In the genomic region with DNA sequence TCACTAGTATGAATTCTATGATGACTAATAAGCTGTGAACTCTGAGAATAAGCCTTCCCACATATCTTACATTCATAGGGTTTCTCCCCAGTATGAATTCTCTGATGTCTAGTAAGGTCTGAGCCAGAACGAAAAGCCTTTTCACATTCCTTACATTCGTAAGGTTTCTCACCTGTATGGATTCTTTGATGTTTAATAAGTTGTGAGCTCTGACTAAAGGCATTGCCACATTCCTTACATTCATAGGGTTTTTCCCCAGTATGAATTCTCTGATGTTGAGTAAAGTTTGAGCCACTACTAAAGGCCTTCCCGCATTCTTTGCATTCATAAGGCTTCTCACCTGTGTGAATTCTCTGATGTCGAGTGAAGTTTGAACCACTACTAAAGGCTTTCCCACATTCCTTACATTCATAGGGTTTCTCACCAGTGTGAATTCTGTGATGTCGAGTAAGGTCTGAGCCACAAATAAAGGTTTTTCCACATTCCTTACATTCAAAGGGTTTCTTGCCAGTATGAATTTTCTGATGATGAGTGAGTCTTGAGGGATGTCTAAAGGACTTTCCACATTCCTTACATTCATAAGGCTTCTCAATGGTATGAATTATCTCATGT, we compare ENCODE assay signal across 28 cellular contexts. TPM values are rescaled to one million over a fixed set of nuclear protein-coding genes. Genes with fewer than 3 reads are reported as not detected.
DNase-seq lines count a peak whose midpoint lies in the region; ATAC-seq, FAIRE-seq and TF ChIP-seq lines count a peak whose summit lies in the region.
"Had no signal": no experiment of that assay in that cellular context is flagged by ENCODE, and none has a peak within 500 bp of the region (broad histone marks: within the 10 kb centered on the region; RNA-seq: fewer than 3 reads in every experiment).

No MANE protein-coding gene starts in this region.

- H2AK5ac ChIP-seq in mesendoderm (ENCODE audit: low read length), result no peak overlapping the region

- TF ChIP-seq CTCF in HepG2 (CRISPR knock-in tag; IDR thresholded peaks at IDR 0.05) (no peak), right lobe of liver (IDR thresholded peaks at IDR 0.05) (no peak), GM12878 (IDR thresholded peaks at IDR 0.05 in 2 of 3, conservative IDR thresholded peaks at IDR 0.05 in 1 of 3; ENCODE audit: control insufficient read depth in 2 of 3, extremely low read depth in 1 of 3, insufficient read depth in 1 of 3, low read depth in 3 of 3, low read length in 3 of 3) (no peak), mammary epithelial cell (conservative IDR thresholded peaks at IDR 0.05 in 1 of 2, IDR thresholded peaks at IDR 0.05 in 1 of 2; ENCODE audit: extremely low read depth in 1 of 2, insufficient read depth in 1 of 2, low read depth in 1 of 2, low read length in 2 of 2) (no peak), esophagus squamous epithelium (IDR thresholded peaks at IDR 0.05) (no peak)

- FAIRE-seq in HepG2 (lab: Jason Lieb, UNC) (no peak), GM12878 (lab: Jason Lieb, UNC) (no peak)
- FAIRE-seq: GM12891 had no signal

- H3K4me1 ChIP-seq in HepG2 (ENCODE audit: insufficient read depth, low read length), result no peaks in the 10 kb centered on the region
- H3K4me1 ChIP-seq in right lobe of liver, result no peaks in the 10 kb centered on the region
- no peaks in the 10 kb centered on the region for H3K4me1 ChIP-seq in GM12878 (ENCODE audit: control insufficient read depth, insufficient read depth, low read length)
- no peaks in the 10 kb centered on the region for H3K4me1 ChIP-seq in mesendoderm (ENCODE audit: control insufficient read depth, low read depth, low read length)
- no peaks in the 10 kb centered on the region for H3K4me1 ChIP-seq in mammary epithelial cell (ENCODE audit: insufficient read depth, low read length)
- H3K4me1 ChIP-seq in esophagus squamous epithelium, result no peaks in the 10 kb centered on the region
- H3K4me1 ChIP-seq: thyroid gland had no signal

- no peak overlapping the region for H4K8ac ChIP-seq in mesendoderm (ENCODE audit: low read depth, low read length)

- POLR2A ChIA-PET in HepG2 (lab: Yijun Ruan, JAX) (no interaction called here), GM12878 (lab: Charles Lee) (no interaction called here)

- CTCF ChIA-PET in HepG2 (lab: Yijun Ruan, JAX; ENCODE audit: low intra/inter-chr PET ratio, low total read pairs), result no interaction called here
- CTCF ChIA-PET in GM12878 (lab: Yijun Ruan, JAX), result no interaction called here
- CTCF ChIA-PET in mammary epithelial cell (lab: Charles Lee; ENCODE audit: low non-redundant PET), result no interaction called here

- no peak overlapping the region for H2AFZ ChIP-seq in HepG2 (ENCODE audit: low read length)
- H2AFZ ChIP-seq in GM12878 (ENCODE audit: control insufficient read depth, low read depth, low read length), result no peak overlapping the region
- H2AFZ ChIP-seq in mammary epithelial cell (ENCODE audit: low read depth, low read length), result no peak overlapping the region

- no peak overlapping the region for H3K23ac ChIP-seq in mesendoderm (ENCODE audit: low read length)

- dilution Hi-C loops in mammary epithelial cell (cut with HindIII; ENCODE audit: low sequenced_read_pairs), result no loop called here

- H3K18ac ChIP-seq in mesendoderm (ENCODE audit: low read length), result no peak overlapping the region

- H3K36me3 ChIP-seq in HepG2 (replicated peaks in 1 of 2; ENCODE audit: control insufficient read depth in 1 of 2, insufficient read depth in 2 of 2, low read length in 2 of 2) (peaks cover 6 to 40% of the 10 kb centered on the region in 2 experiments; a peak in 4 of 5 replicates), right lobe of liver (peaks cover 0 to 34% (median 0%) of the 10 kb centered on the region in 4 donors), GM12878 (ENCODE audit: control insufficient read depth in 2 of 2, insufficient read depth in 2 of 2, low read length in 1 of 2) (no peaks in the 10 kb centered on the region), mesendoderm (ENCODE audit: control insufficient read depth, insufficient read depth, low read length) (peaks cover 3% of the 10 kb centered on the region), mammary epithelial cell (ENCODE audit: insufficient read depth, low read length) (peaks cover 7% of the 10 kb centered on the region), esophagus squamous epithelium (peaks cover 7 to 88% (median 8%) of the 10 kb centered on the region in 3 donors)
- H3K36me3 ChIP-seq: MG63, neutrophil had no signal

- H3K4ac ChIP-seq in mesendoderm (ENCODE audit: low read depth, low read length), result no peak overlapping the region

- TF ChIP-seq POLR2A in HepG2 (IDR thresholded peaks at IDR 0.05; ENCODE audit: insufficient read depth in 1 of 2, low read depth in 2 of 2, low read length in 2 of 2) (no peak), right lobe of liver (IDR thresholded peaks at IDR 0.05) (no peak), GM12878 (IDR thresholded peaks at IDR 0.05; ENCODE audit: low read depth, low read length) (no peak), esophagus squamous epithelium (IDR thresholded peaks at IDR 0.05) (no peak)

- H3K27ac ChIP-seq in HepG2 (ENCODE audit: extremely low read length, insufficient read depth, low read length), result no peak overlapping the region
- H3K27ac ChIP-seq in right lobe of liver, result no peak overlapping the region
- H3K27ac ChIP-seq in GM12878 (ENCODE audit: control insufficient read depth, insufficient read depth), result no peak overlapping the region
- no peak overlapping the region for H3K27ac ChIP-seq in mesendoderm (ENCODE audit: low read depth, low read length)
- H3K27ac ChIP-seq in mammary epithelial cell (ENCODE audit: insufficient read depth, low read depth, low read length), result no peak overlapping the region
- H3K27ac ChIP-seq in esophagus squamous epithelium, result no peak overlapping the region
- H3K27ac ChIP-seq: neutrophil, thyroid gland, WERI-Rb-1 had no signal

- no peak overlapping the region for H3K4me3 ChIP-seq in HepG2 (replicated peaks in 1 of 3; ENCODE audit: insufficient read depth in 1 of 3, low read depth in 2 of 3, low read length in 3 of 3)
- no peak overlapping the region for H3K4me3 ChIP-seq in right lobe of liver
- H3K4me3 ChIP-seq in GM12878, result no peak overlapping the region
- H3K4me3 ChIP-seq in mesendoderm (ENCODE audit: low read length), result peak overlapping the region; percentile 13
- H3K4me3 ChIP-seq in mammary epithelial cell (replicated peaks in 1 of 3; ENCODE audit: insufficient read depth in 1 of 3, low read depth in 2 of 3, low read length in 3 of 3), result no peak overlapping the region
- no peak overlapping the region for H3K4me3 ChIP-seq in esophagus squamous epithelium
- H3K4me3 ChIP-seq: MG63, thyroid gland had no signal

- TF ChIP-seq EP300 in HepG2 (IDR thresholded peaks at IDR 0.05; ENCODE audit: low read depth in 2 of 2, low read length in 2 of 2), result no peak
- no peak for TF ChIP-seq EP300 in HepG2 (CRISPR knock-in tag; IDR thresholded peaks at IDR 0.05; ENCODE audit: borderline replicate concordance)
- no peak for TF ChIP-seq EP300 in GM12878 (IDR thresholded peaks at IDR 0.05; ENCODE audit: borderline replicate concordance in 1 of 2, control insufficient read depth in 1 of 2, low read depth in 2 of 2, low read length in 2 of 2)

- H2BK5ac ChIP-seq in mesendoderm (ENCODE audit: low read length), result no peak overlapping the region

- 93% methylated on average over 5 of the region's 5 CpGs for WGBS in HepG2 (ENCODE audit: low lambda C conversion rate)
- WGBS in right lobe of liver (ENCODE audit: insufficient coverage, low coverage, low lambda C conversion rate, missing lambda C conversion rate), result 100% methylated on average over 4 of the region's 5 CpGs
- WGBS in GM12878 (ENCODE audit: insufficient coverage, insufficient replicate concordance, low lambda C conversion rate, missing lambda C conversion rate), result 98% methylated on average over 5 of the region's 5 CpGs
- no CpG with 5 or more reads among the region's 5 CpGs for WGBS in mesendoderm (ENCODE audit: extremely low coverage, insufficient coverage, low lambda C conversion rate)
- WGBS in mammary epithelial cell (ENCODE audit: low coverage, missing lambda C conversion rate), result 96% methylated on average over 5 of the region's 5 CpGs
- WGBS in esophagus squamous epithelium, 2 donors, result 91 to 97% methylated on average over 5 of the region's 5 CpGs

- no peak overlapping the region for H3K56ac ChIP-seq in mesendoderm (ENCODE audit: low read length)

- SMC1A ChIA-PET in GM12878 (lab: Charles Lee; ENCODE audit: uncharacterized antibody, unreplicated experiment), result no interaction called here

- no peak overlapping the region for H4K5ac ChIP-seq in mesendoderm (ENCODE audit: low read length)

- H3K79me2 ChIP-seq in HepG2 (ENCODE audit: insufficient read depth, low read length), result no peaks in the 10 kb centered on the region
- no peaks in the 10 kb centered on the region for H3K79me2 ChIP-seq in GM12878 (ENCODE audit: control insufficient read depth, insufficient read depth, low read length)
- no peaks in the 10 kb centered on the region for H3K79me2 ChIP-seq in mesendoderm (ENCODE audit: control insufficient read depth, insufficient read depth, low read length)
- H3K79me2 ChIP-seq in mammary epithelial cell (ENCODE audit: insufficient read depth, low read length), result no peaks in the 10 kb centered on the region

- no peak overlapping the region for H2BK15ac ChIP-seq in mesendoderm (replicated peaks; ENCODE audit: low read depth)

- no peak for ATAC-seq in HepG2
- no peak for ATAC-seq in right lobe of liver
- no peak for ATAC-seq in GM12878
- ATAC-seq in HG03039 (IDR thresholded peaks at IDR 0.05; ENCODE audit: unreplicated experiment), result no peak
- ATAC-seq in GM21825 (IDR thresholded peaks at IDR 0.05; ENCODE audit: unreplicated experiment), result no peak
- ATAC-seq: Right ventricle myocardium inferior; stimulated activated naive CD8-positive, alpha-beta T cell treated with anti-CD3 and anti-CD28 coated beads, Interleukin-15, Interleukin-2, amounts not matched to agents 100 U/mL and 50 U/mL, for 24 hours had no signal

- BruUV-seq in HepG2 (replicated peaks; lab: Mats Ljungman, UMichigan), result TSS peak; percentile 25
- BruUV-seq in GM12878 (replicated peaks; lab: Mats Ljungman, UMichigan), result no TSS peak
- no TSS peak for BruUV-seq in mammary epithelial cell (replicated peaks; lab: Mats Ljungman, UMichigan)

- no peak for DNase-seq in HepG2 (ENCODE audit: low spot score)
- no peak for DNase-seq in right lobe of liver
- DNase-seq in GM12878 (ENCODE audit: low read depth, low spot score), result no peak
- DNase-seq in mesendoderm, result peak; percentile 54
- no peak for DNase-seq in mammary epithelial cell
- no peak for DNase-seq in esophagus squamous epithelium (lab: John Stamatoyannopoulos, UW)
- DNase-seq: 8988T; activated CD4-positive, alpha-beta T cell treated with anti-CD3 and anti-CD28 coated beads, Interleukin-2, amount 50 U/mL, for 1 hour; activated naive CD4-positive, alpha-beta T cell treated with anti-CD3 and anti-CD28 coated beads, Interleukin-2, amount 50 U/mL, for 16 hours; AML-193; COR-L47; cortex of kidney; DMS79 treated with DMSO at 0.1 percent for 48 hours; HFFc6; MG63; NCI-H1417 treated with DMSO at 0.1 percent for 48 hours; NCI-H2107; NCI-H446 treated with DMSO at 0.1 percent for 48 hours; retina; stimulated activated naive CD8-positive, alpha-beta T cell treated with anti-CD3 and anti-CD28 coated beads, Interleukin-15, Interleukin-2, amounts not matched to agents 100 U/mL and 50 U/mL, for 24 hours; T-helper 9 cell; thyroid gland; WERI-Rb-1 had no signal

- in situ Hi-C loops in HepG2 (cut with HindIII; ENCODE audit: extremely low pct_ligation_motif_present, low pct_unique_long_range_greater_than_20kb), result no loop called here
- in situ Hi-C loops in GM12878 (cut with MboI), result no loop called here
- in situ Hi-C loops in mammary epithelial cell (cut with MboI; ENCODE audit: low sequenced_read_pairs in 2 of 2), result no loop called here

- no peaks in the 10 kb centered on the region for H4K20me1 ChIP-seq in HepG2 (ENCODE audit: insufficient read depth, low read length)
- no peaks in the 10 kb centered on the region for H4K20me1 ChIP-seq in GM12878 (ENCODE audit: control insufficient read depth, insufficient read depth)
- H4K20me1 ChIP-seq in mammary epithelial cell (ENCODE audit: insufficient read depth, low read length), result no peaks in the 10 kb centered on the region

- no peaks in the 10 kb centered on the region for H3K27me3 ChIP-seq in HepG2 (ENCODE audit: control insufficient read depth in 1 of 2, insufficient read depth in 2 of 2, low read length in 2 of 2)
- no peaks in the 10 kb centered on the region for H3K27me3 ChIP-seq in right lobe of liver
- no peaks in the 10 kb centered on the region for H3K27me3 ChIP-seq in GM12878 (replicated peaks in 1 of 2; ENCODE audit: control insufficient read depth in 2 of 2, insufficient read depth in 2 of 2, low read length in 1 of 2)
- H3K27me3 ChIP-seq in mesendoderm (ENCODE audit: insufficient read depth, low read length, poor library complexity), result no peaks in the 10 kb centered on the region
- H3K27me3 ChIP-seq in mammary epithelial cell (ENCODE audit: insufficient read depth, low read length), result no peaks in the 10 kb centered on the region
- H3K27me3 ChIP-seq in esophagus squamous epithelium, result no peaks in the 10 kb centered on the region
- H3K27me3 ChIP-seq: MG63, neutrophil, thyroid gland had no signal

- no peak overlapping the region for H2BK120ac ChIP-seq in mesendoderm (ENCODE audit: low read depth, low read length)

- H3K79me1 ChIP-seq in mesendoderm (ENCODE audit: low read length), result no peaks in the 10 kb centered on the region

- TF ChIP-seq RAD21 in HepG2 (CRISPR knock-in tag; IDR thresholded peaks at IDR 0.05) (no peak), GM12878 (IDR thresholded peaks at IDR 0.05; ENCODE audit: insufficient read depth, low read depth, low read length) (no peak)

- intact Hi-C loops in HepG2 (cut with micrococcal nuclease; ENCODE audit: unreplicated experiment), result no loop called here
- intact Hi-C loops in right lobe of liver (cut with DNase I), result no loop called here
- intact Hi-C loops in GM12878 (cut with micrococcal nuclease; ENCODE audit: unreplicated experiment), result no loop called here
- intact Hi-C loops in mammary epithelial cell (cut with micrococcal nuclease), result no loop called here
- intact Hi-C loops in esophagus squamous epithelium (cut with DNase I), result no loop called here

- H3K4me2 ChIP-seq in HepG2 (ENCODE audit: low read depth, low read length) (no peak overlapping the region), GM12878 (ENCODE audit: control insufficient read depth, insufficient read depth) (no peak overlapping the region), mesendoderm (ENCODE audit: low read length) (no peak overlapping the region), mammary epithelial cell (ENCODE audit: insufficient read depth, low read depth, low read length) (no peak overlapping the region)

- H3K9me3 ChIP-seq in HepG2 (ENCODE audit: low read length), result peaks cover 88% of the 10 kb centered on the region
- H3K9me3 ChIP-seq in right lobe of liver, result peaks cover 0 to 54% (median 36%) of the 10 kb centered on the region in 4 donors
- peaks cover 11% of the 10 kb centered on the region for H3K9me3 ChIP-seq in GM12878 (replicated peaks; ENCODE audit: control insufficient read depth, insufficient read depth, low read length)
- peaks cover 40% of the 10 kb centered on the region for H3K9me3 ChIP-seq in mammary epithelial cell (replicated peaks; ENCODE audit: insufficient read depth, low read length)
- peaks cover 11 to 100% (median 76%) of the 10 kb centered on the region in 3 donors for H3K9me3 ChIP-seq in esophagus squamous epithelium
- H3K9me3 ChIP-seq: thyroid gland had no signal

- RAD21 ChIA-PET in GM12878 (lab: Charles Lee; ENCODE audit: unreplicated experiment), result no interaction called here

- H3K9ac ChIP-seq in HepG2 (ENCODE audit: insufficient read depth, low read depth, low read length) (no peak overlapping the region), GM12878 (ENCODE audit: control insufficient read depth, insufficient read depth, low read length) (no peak overlapping the region), mesendoderm (ENCODE audit: low read length) (no peak overlapping the region), mammary epithelial cell (ENCODE audit: insufficient read depth, low read length) (no peak overlapping the region)

RNA-seq across cellular contexts. Expression of gene ZFP82, which starts 30.7 kb away (rescaled TPM):
- 4.3 and 7.1 TPM in 2 replicates for total RNA-seq in HepG2 (2016; rRNA removed; fragmentation: Illumina TruSeq; extraction: Trizol)
- total RNA-seq in HepG2 (2016; cell fraction: cytosol; rRNA removed; fragmentation: Illumina TruSeq; extraction: Trizol; ENCODE audit: low read depth), result 0.40 and 0.71 TPM in 2 replicates
- total RNA-seq in HepG2 (2016; cell fraction: insoluble cytoplasmic fraction; rRNA removed; fragmentation: Illumina TruSeq; extraction: Trizol), result 3.9 and 6.7 TPM in 2 replicates
- total RNA-seq in HepG2 (2016; cell fraction: membrane; rRNA removed; fragmentation: Illumina TruSeq; extraction: Trizol), result 2.5 and 2.8 TPM in 2 replicates
- 4.2 and 5.5 TPM in 2 replicates for total RNA-seq in HepG2 (2016; cell fraction: nucleus; rRNA removed; fragmentation: Illumina TruSeq; extraction: Trizol)
- polyA plus RNA-seq in HepG2 (2011; rRNA removed), result 1.5 and 1.7 TPM in 2 replicates
- 0.70 and 1.0 TPM in 2 replicates for polyA plus RNA-seq in HepG2 (2011; cell fraction: cytosol; rRNA removed)
- polyA plus RNA-seq in HepG2 (2011; cell fraction: nucleus; rRNA removed), result 1.7 and 1.8 TPM in 2 replicates
- polyA plus RNA-seq in HepG2 (2012), result 2.3 and 2.5 TPM in 2 replicates
- 0.16 and 0.27 TPM in 2 replicates for polyA plus RNA-seq in HepG2 (2016; cell fraction: cytosol; fragmentation: Illumina TruSeq; extraction: Trizol; ENCODE audit: low read depth)
- polyA plus RNA-seq in HepG2 (2016; cell fraction: insoluble cytoplasmic fraction; fragmentation: Illumina TruSeq; extraction: Trizol; ENCODE audit: low read depth), result 3.8 and 4.2 TPM in 2 replicates
- polyA plus RNA-seq in HepG2 (2016; cell fraction: membrane; fragmentation: Illumina TruSeq; extraction: Trizol; ENCODE audit: low read depth), result 0.73 and 0.86 TPM in 2 replicates
- polyA plus RNA-seq in HepG2 (2016; cell fraction: nucleus; fragmentation: Illumina TruSeq; extraction: Trizol; ENCODE audit: insufficient read depth, low read depth), result 4.0 and 4.3 TPM in 2 replicates
- polyA minus RNA-seq in HepG2 (2011; rRNA and poly(A)+ RNA removed; ENCODE audit: low replicate concordance), result 2.8 and 4.4 TPM in 2 replicates
- 2.7 and 2.8 TPM in 2 replicates for polyA minus RNA-seq in HepG2 (2011; cell fraction: cytosol; rRNA and poly(A)+ RNA removed)
- polyA minus RNA-seq in HepG2 (2011; cell fraction: nucleus; rRNA and poly(A)+ RNA removed), result 7.3 and 10.7 TPM in 2 replicates
- 1 to 10 TPM in 1 of 6 experiments, under 1 TPM in 5; 0.26 to 1.2 (median 0.74) TPM for total RNA-seq in right lobe of liver
- total RNA-seq in GM12878 (2013; cell fraction: nucleolus; rRNA removed), result 18.3 and 20.0 TPM in 2 replicates
- total RNA-seq in GM12878 (2014; rRNA removed), result 2.5 and 2.9 TPM in 2 replicates
- total RNA-seq in GM12878 (2014; rRNA removed; fragmentation: Illumina TruSeq; extraction: Trizol), result 3.1 and 3.4 TPM in 2 replicates
- 2.0 and 2.6 TPM in 2 replicates for total RNA-seq in GM12878 (2021)
- polyA plus RNA-seq in GM12878 (2011; ENCODE audit: low read depth), result 1.8 TPM
- polyA plus RNA-seq in GM12878 (2011; rRNA removed), result 5.4 and 9.1 TPM in 2 replicates
- polyA plus RNA-seq in GM12878 (2011; cell fraction: cytosol; rRNA removed), result 2.3 and 2.6 TPM in 2 replicates
- polyA plus RNA-seq in GM12878 (2011; cell fraction: nucleus; rRNA removed), result 3.4 and 3.9 TPM in 2 replicates
- polyA plus RNA-seq in GM12878 (2012), result 2.2 and 3.4 TPM in 2 replicates
- polyA plus RNA-seq in GM12878 (2014; fragmentation: Illumina TruSeq; extraction: Trizol), result 2.1 and 2.2 TPM in 2 replicates
- 1 to 10 TPM; 2.0 to 2.2 TPM for polyA plus RNA-seq in GM12878 (2014; fragmentation: Nextera tagmentation; extraction: Ambion mirVana)
- polyA plus RNA-seq in GM12878 (2014; rRNA removed), result 1.2 and 2.0 TPM in 2 replicates
- 1 to 10 TPM; 4.1 to 4.8 TPM for polyA plus RNA-seq in GM12878 (2016; fragmentation: Nextera tagmentation; extraction: Ambion mirVana)
- polyA minus RNA-seq in GM12878 (2011; rRNA and poly(A)+ RNA removed), result 7.3 and 9.1 TPM in 2 replicates
- polyA minus RNA-seq in GM12878 (2011; cell fraction: cytosol; rRNA and poly(A)+ RNA removed), result 2.0 and 2.3 TPM in 2 replicates
- polyA minus RNA-seq in GM12878 (2011; cell fraction: nucleus; rRNA and poly(A)+ RNA removed), result 2.9 and 5.3 TPM in 2 replicates
- polyA plus RNA-seq in mesendoderm (2013, experiment 1 of 2), result 8.5 TPM
- 8.8 TPM for polyA plus RNA-seq in mesendoderm (2013, experiment 2 of 2)
- total RNA-seq in mammary epithelial cell, result 1 to 10 TPM; 2.5 to 6.2 TPM
- 1.8 TPM for polyA plus RNA-seq in mammary epithelial cell
- 4.0 TPM for polyA minus RNA-seq in mammary epithelial cell
- total RNA-seq in esophagus squamous epithelium, result 1 to 10 TPM in 2 of 4 donors, under 1 TPM in 2; 0.30 to 2.1 (median 0.95) TPM

RNA-seq across cellular contexts. Expression of gene ZNF566, which starts 40.2 kb away (rescaled TPM):
- total RNA-seq in HepG2 (2016; rRNA removed; fragmentation: Illumina TruSeq; extraction: Trizol) (13.7 and 19.0 TPM in 2 replicates), right lobe of liver (1 to 10 TPM; 4.1 to 7.8 (median 5.1) TPM), GM12878 (2014; rRNA removed) (3.3 and 5.3 TPM in 2 replicates), GM12878 (2014; rRNA removed; fragmentation: Illumina TruSeq; extraction: Trizol) (4.7 and 5.2 TPM in 2 replicates), GM12878 (2021) (5.3 and 5.8 TPM in 2 replicates), mammary epithelial cell (1 to 10 TPM; 6.0 to 7.2 TPM), esophagus squamous epithelium (10 to 100 TPM in 1 of 4 donors, 1 to 10 TPM in 3; 4.5 to 13.0 (median 7.4) TPM)
- 5.5 and 6.3 TPM in 2 replicates for total RNA-seq in HepG2 (2016; cell fraction: cytosol; rRNA removed; fragmentation: Illumina TruSeq; extraction: Trizol; ENCODE audit: low read depth)
- total RNA-seq in HepG2 (2016; cell fraction: insoluble cytoplasmic fraction; rRNA removed; fragmentation: Illumina TruSeq; extraction: Trizol), result 11.4 and 18.0 TPM in 2 replicates
- 8.9 and 10.3 TPM in 2 replicates for total RNA-seq in HepG2 (2016; cell fraction: membrane; rRNA removed; fragmentation: Illumina TruSeq; extraction: Trizol)
- 12.0 and 14.2 TPM in 2 replicates for total RNA-seq in HepG2 (2016; cell fraction: nucleus; rRNA removed; fragmentation: Illumina TruSeq; extraction: Trizol)
- polyA plus RNA-seq in HepG2 (2011; rRNA removed) (4.8 and 5.9 TPM in 2 replicates), GM12878 (2011; rRNA removed) (4.2 and 7.3 TPM in 2 replicates), GM12878 (2014; fragmentation: Illumina TruSeq; extraction: Trizol) (2.6 and 7.0 TPM in 2 replicates), GM12878 (2014; fragmentation: Nextera tagmentation; extraction: Ambion mirVana) (1 to 10 TPM; 2.5 to 4.0 TPM), GM12878 (2014; rRNA removed) (3.6 and 4.3 TPM in 2 replicates), GM12878 (2016; fragmentation: Nextera tagmentation; extraction: Ambion mirVana) (1 to 10 TPM; 3.5 to 3.8 TPM), mammary epithelial cell (2.0 TPM)
- polyA plus RNA-seq in HepG2 (2011; cell fraction: cytosol; rRNA removed), result 3.5 and 4.2 TPM in 2 replicates
- 5.7 and 6.7 TPM in 2 replicates for polyA plus RNA-seq in HepG2 (2011; cell fraction: nucleus; rRNA removed)
- 4.9 and 7.4 TPM in 2 replicates for polyA plus RNA-seq in HepG2 (2012)
- 0.32 and 0.90 TPM in 2 replicates for polyA plus RNA-seq in HepG2 (2016; cell fraction: cytosol; fragmentation: Illumina TruSeq; extraction: Trizol; ENCODE audit: low read depth)
- 10.9 and 11.3 TPM in 2 replicates for polyA plus RNA-seq in HepG2 (2016; cell fraction: insoluble cytoplasmic fraction; fragmentation: Illumina TruSeq; extraction: Trizol; ENCODE audit: low read depth)
- polyA plus RNA-seq in HepG2 (2016; cell fraction: membrane; fragmentation: Illumina TruSeq; extraction: Trizol; ENCODE audit: low read depth), result 2.0 and 2.5 TPM in 2 replicates
- 10.8 and 12.6 TPM in 2 replicates for polyA plus RNA-seq in HepG2 (2016; cell fraction: nucleus; fragmentation: Illumina TruSeq; extraction: Trizol; ENCODE audit: insufficient read depth, low read depth)
- polyA minus RNA-seq in HepG2 (2011; rRNA and poly(A)+ RNA removed; ENCODE audit: low replicate concordance), result 4.3 and 6.3 TPM in 2 replicates
- polyA minus RNA-seq in HepG2 (2011; cell fraction: cytosol; rRNA and poly(A)+ RNA removed), result 3.7 and 4.8 TPM in 2 replicates
- 15.5 and 16.7 TPM in 2 replicates for polyA minus RNA-seq in HepG2 (2011; cell fraction: nucleus; rRNA and poly(A)+ RNA removed)
- total RNA-seq in GM12878 (2013; cell fraction: nucleolus; rRNA removed), result 42.6 and 50.9 TPM in 2 replicates
- 2.4 TPM for polyA plus RNA-seq in GM12878 (2011; ENCODE audit: low read depth)
- polyA plus RNA-seq in GM12878 (2011; cell fraction: cytosol; rRNA removed), result 2.5 and 2.6 TPM in 2 replicates
- polyA plus RNA-seq in GM12878 (2011; cell fraction: nucleus; rRNA removed), result 2.6 and 3.1 TPM in 2 replicates
- polyA plus RNA-seq in GM12878 (2012), result 2.8 and 5.1 TPM in 2 replicates
- polyA minus RNA-seq in GM12878 (2011; rRNA and poly(A)+ RNA removed), result 4.8 and 7.2 TPM in 2 replicates
- 2.4 and 3.3 TPM in 2 replicates for polyA minus RNA-seq in GM12878 (2011; cell fraction: cytosol; rRNA and poly(A)+ RNA removed)
- 3.5 and 6.9 TPM in 2 replicates for polyA minus RNA-seq in GM12878 (2011; cell fraction: nucleus; rRNA and poly(A)+ RNA removed)
- polyA plus RNA-seq in mesendoderm (2013, experiment 1 of 2), result 7.5 TPM
- polyA plus RNA-seq in mesendoderm (2013, experiment 2 of 2), result 7.4 TPM
- polyA minus RNA-seq in mammary epithelial cell, result 6.5 TPM

Comparison
In these comparisons a context has a peak if more than half of its experiments do, and no peak if none do; other contexts are left out.
1. Of the 75 proteins assayed by ChIP-seq in both HepG2 and GM12878: peak only in HepG2: none; only in GM12878: CBX5; in both: ZNF274; in neither: 73.